16 cellular contexts compared by ENCODE assay signal in genomic region chrY:7881696-7882095, GRCh38.
A peak's percentile ranks its signal among the peaks of the same experiment; 100 is the strongest.
DNase-seq lines count a peak whose midpoint lies in the region; ATAC-seq and TF ChIP-seq lines count a peak whose summit lies in the region.
"Had no signal": no experiment of that assay in that cellular context is flagged by ENCODE, and none has a peak within 500 bp of the region (broad histone marks: within the 10 kb centered on the region; RNA-seq: fewer than 3 reads in every experiment).

No MANE protein-coding gene starts in this region.

- H3K4me3 ChIP-seq in body of pancreas: no peak overlapping the region
- H3K4me3 ChIP-seq: A549, GM23338 had no signal

- no peaks in the 10 kb centered on the region for H3K9me3 ChIP-seq in body of pancreas
- H3K9me3 ChIP-seq: A549, Caco-2 had no signal

- H3K4me1 ChIP-seq in foreskin keratinocyte (no peaks in the 10 kb centered on the region), body of pancreas (no peaks in the 10 kb centered on the region)
- H3K4me1 ChIP-seq: A549, Caco-2 had no signal

- no peak for TF ChIP-seq CTCF in foreskin keratinocyte (conservative IDR thresholded peaks at IDR 0.05)
- no peak for TF ChIP-seq CTCF in body of pancreas (IDR thresholded peaks at IDR 0.05)

- H3K36me3 ChIP-seq in body of pancreas (replicated peaks in 1 of 2; ENCODE audit: insufficient read depth in 1 of 2, low read depth in 2 of 2): no peaks in the 10 kb centered on the region

- no peak for TF ChIP-seq POLR2A in body of pancreas (IDR thresholded peaks at IDR 0.05)

- peak; percentile 58 for ATAC-seq in foreskin keratinocyte
- ATAC-seq in body of pancreas: no peak
- no peak for ATAC-seq in GM18520 (IDR thresholded peaks at IDR 0.05; ENCODE audit: unreplicated experiment)
- ATAC-seq in HG02840 (IDR thresholded peaks at IDR 0.05; ENCODE audit: low FRiP score, unreplicated experiment): no peak
- ATAC-seq: A549, GM23338 had no signal

- no peak overlapping the region for H3K27ac ChIP-seq in foreskin keratinocyte
- no peak overlapping the region for H3K27ac ChIP-seq in body of pancreas
- H3K27ac ChIP-seq: 22Rv1, A549, C4-2B had no signal

- intact Hi-C loops in body of pancreas (cut with DNase I): no loop called here

- 88 to 90% methylated on average over 3 of the region's 3 CpGs for WGBS in body of pancreas, 2 donors

- DNase-seq in NCI-H2171 treated with DMSO at 0.1 percent for 48 hours (lab: John Stamatoyannopoulos, UW) (peak; percentile 25), NCI-H2171 (lab: John Stamatoyannopoulos, UW) (no peak), NCI-H69 (lab: John Stamatoyannopoulos, UW) (peak; percentile 93), foreskin keratinocyte (peak in 1 of 2 donors; percentile 32), body of pancreas (no peak)
- no peak for DNase-seq in activated effector memory CD4-positive, alpha-beta T cell treated with Interleukin-2 at 50 U/mL for 16 hours
- DNase-seq: AML-193; Caco-2; CD4-positive, alpha-beta T cell; HCEC 1CT had no signal

- H3K27me3 ChIP-seq in foreskin keratinocyte (no peaks in the 10 kb centered on the region), body of pancreas (no peaks in the 10 kb centered on the region)

Comparison
In these comparisons a context has a peak if more than half of its experiments do, and no peak if none do; other contexts are left out.
1. DNase-seq: peak in NCI-H2171 treated with DMSO at 0.1 percent for 48 hours (single experiment) and NCI-H69 (single experiment); none in NCI-H2171 (single experiment), body of pancreas (0 of 4) and activated effector memory CD4-positive, alpha-beta T cell treated with Interleukin-2 at 50 U/mL for 16 hours (single experiment).